In genomic region chr4:17203767-17204166, GRCh38 we compare ENCODE assay signal across 28 cellular contexts.
"Had no signal": no experiment of that assay in that cellular context is flagged by ENCODE, and none has a peak within 500 bp of the region (broad histone marks: within the 10 kb centered on the region; RNA-seq: fewer than 3 reads in every experiment).

No MANE protein-coding gene starts in this region.

- H3K4me3 ChIP-seq: esophagus muscularis mucosa had no signal

- DNase-seq: activated CD4-positive, alpha-beta memory T cell treated with anti-CD3 and anti-CD28 coated beads, Interleukin-2, amount 10 ng/mL, durations not matched to agents 7 days and 5 days; activated CD4-positive, alpha-beta T cell treated with anti-CD3 and anti-CD28 coated beads for 36 hours; activated CD4-positive, alpha-beta T cell treated with anti-CD3 and anti-CD28 coated beads, Interleukin-2, amount 10 ng/mL, durations not matched to agents 24 days and 14 days; activated CD4-positive, alpha-beta T cell treated with anti-CD3 and anti-CD28 coated beads, Interleukin-2, amount 50 U/mL, for 4 hours; activated CD4-positive, CD25-positive, alpha-beta regulatory T cell; activated CD4-positive, CD25-positive, alpha-beta regulatory T cell treated with anti-CD3 and anti-CD28 coated beads, Interleukin-2, amount 50 U/mL, for 72 hours; activated CD8-positive, alpha-beta memory T cell treated with anti-CD3 and anti-CD28 coated beads, Interleukin-2, amount 50 U/mL, for 48 hours; activated gamma-delta T cell; activated naive CD4-positive, alpha-beta T cell; activated naive CD4-positive, alpha-beta T cell treated with anti-CD3 and anti-CD28 coated beads, Interleukin-2, amount 10 ng/mL, durations not matched to agents 7 days and 5 days; activated naive CD8-positive, alpha-beta T cell treated with anti-CD3 and anti-CD28 coated beads, Interleukin-2, amount 10 ng/mL, durations not matched to agents 7 days and 5 days; activated T-cell treated with anti-CD3 and anti-CD28 coated beads for 4 hours; activated T-cell treated with anti-CD3 and anti-CD28 coated beads, Interleukin-2, amount 50 U/mL, for 24 hours; activated T-cell treated with anti-CD3 and anti-CD28 coated beads, Interleukin-2, amount 50 U/mL, for 72 hours; amniotic stem cell; anterior cingulate cortex; brain microvascular endothelial cell; caudate nucleus; cortex of kidney; dermis blood vessel endothelial cell; effector CD4-positive, alpha-beta T cell; effector memory CD8-positive, alpha-beta T cell; erythroblast; foreskin fibroblast; head of caudate nucleus; T-helper 2 cell had no signal

- H3K27me3 ChIP-seq: brain microvascular endothelial cell, esophagus muscularis mucosa had no signal

- H3K27ac ChIP-seq: brain microvascular endothelial cell, esophagus muscularis mucosa had no signal

- ATAC-seq: activated CD4-positive, alpha-beta T cell treated with anti-CD3 and anti-CD28 coated beads for 36 hours; activated naive CD4-positive, alpha-beta T cell treated with anti-CD3 and anti-CD28 coated beads, Interleukin-2, amount 50 U/mL, for 72 hours; activated T-cell treated with anti-CD3 and anti-CD28 coated beads, Interleukin-2, amount 50 U/mL, for 72 hours; effector memory CD8-positive, alpha-beta T cell had no signal

- H3K36me3 ChIP-seq: brain microvascular endothelial cell, esophagus muscularis mucosa had no signal
